ENCODE assay signal across 2 cellular contexts in the genomic region with DNA sequence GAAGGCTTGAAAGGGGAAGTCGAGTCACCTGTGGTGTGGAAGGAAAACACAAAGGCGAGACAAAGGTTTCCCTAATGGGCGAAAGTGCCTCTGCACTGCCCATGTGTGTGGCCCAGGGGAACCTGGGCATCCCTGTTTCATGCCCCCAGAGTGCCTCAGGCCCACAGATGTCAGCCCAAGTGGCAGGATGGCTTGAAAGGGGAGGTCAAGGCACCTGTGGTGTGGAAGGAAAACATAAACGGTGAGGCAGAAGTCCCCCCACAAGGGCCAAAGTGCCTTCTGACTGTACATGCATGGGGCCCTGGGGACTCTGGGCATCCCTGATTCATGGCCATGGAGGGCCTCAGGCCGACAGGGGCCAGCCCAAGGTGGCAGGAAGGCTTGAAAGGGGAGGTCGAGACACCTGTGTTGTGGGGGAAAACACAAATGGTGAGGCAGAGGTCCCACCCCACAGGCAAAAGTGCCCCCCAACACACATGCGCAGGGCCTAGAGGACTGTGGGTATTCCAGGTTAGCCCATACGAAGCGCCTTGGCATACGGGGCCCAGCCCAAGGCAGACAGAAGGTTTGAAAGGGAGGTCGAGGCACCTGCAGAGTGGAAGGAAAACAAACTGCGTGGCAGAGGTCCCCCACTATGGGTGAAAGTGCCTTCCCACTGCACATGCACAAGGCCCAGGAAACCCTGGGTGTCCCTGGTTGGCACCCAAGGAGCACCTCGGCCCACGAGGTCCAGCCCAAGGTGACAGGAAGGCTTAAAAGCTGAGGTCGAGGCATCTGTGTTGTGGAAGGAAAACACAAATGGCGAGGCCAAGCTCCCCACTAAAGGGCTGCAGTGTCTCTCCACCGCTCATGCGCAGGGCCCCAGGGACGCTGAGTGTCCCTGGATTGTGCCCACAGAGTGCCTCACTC.
TF ChIP-seq lines count a peak whose summit lies in the region.

No MANE protein-coding gene starts in this region.

TF ChIP-seq in liver, 16 proteins besides CTCF, POLR2A, EP300 and RAD21 (continued from another document):
- TF ChIP-seq, protein P1, sequence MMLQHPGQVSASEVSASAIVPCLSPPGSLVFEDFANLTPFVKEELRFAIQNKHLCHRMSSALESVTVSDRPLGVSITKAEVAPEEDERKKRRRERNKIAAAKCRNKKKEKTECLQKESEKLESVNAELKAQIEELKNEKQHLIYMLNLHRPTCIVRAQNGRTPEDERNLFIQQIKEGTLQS (IDR thresholded peaks at IDR 0.05), result no peak

TF ChIP-seq in HepG2, 621 proteins besides CTCF, POLR2A, EP300 and RAD21 (continued from another document):
- TF ChIP-seq ZNF552 (CRISPR knock-in tag; IDR thresholded peaks at IDR 0.05; ENCODE audit: borderline replicate concordance) (no peak), FOXO1 (CRISPR knock-in tag; IDR thresholded peaks at IDR 0.05) (no peak), ZNF460 (CRISPR knock-in tag; IDR thresholded peaks at IDR 0.05; ENCODE audit: borderline replicate concordance) (no peak), ZNF446 (CRISPR knock-in tag; IDR thresholded peaks at IDR 0.05) (no peak)
